Comparison of ENCODE assay signal across 1 cellular context in genomic region chr4:108834167-108834566, GRCh38.
TF ChIP-seq lines count a peak whose summit lies in the region.

No MANE protein-coding gene starts in this region.

TF ChIP-seq in K562, 482 proteins besides CTCF, POLR2A, EP300 and RAD21 (continued from another document):
- TF ChIP-seq CREBBP (IDR thresholded peaks at IDR 0.05; ENCODE audit: low read depth, low read length) (no peak), ZNF24 (IDR thresholded peaks at IDR 0.05) (no peak)
